33 cellular contexts compared by ENCODE assay signal in the genomic region with DNA sequence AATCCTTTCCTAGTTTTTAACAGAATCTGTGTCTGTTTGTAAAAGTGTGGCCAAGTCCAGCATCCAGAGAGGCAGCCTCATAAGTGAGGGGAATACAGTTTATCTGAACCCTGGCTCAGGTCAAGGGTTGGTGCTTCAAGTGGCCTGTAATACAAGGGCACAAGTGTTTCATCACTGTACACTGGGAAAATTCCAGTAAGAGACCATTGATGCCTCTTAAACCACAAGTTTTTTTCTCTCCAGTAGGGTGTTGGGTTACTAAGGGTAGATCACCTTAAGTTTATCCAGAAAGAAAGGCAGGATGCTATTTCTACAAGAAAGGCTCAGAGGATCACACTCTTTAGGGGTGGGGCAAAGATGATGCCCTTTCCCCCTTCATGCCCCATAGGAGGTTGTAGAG.
"Had no signal": no experiment of that assay in that cellular context is flagged by ENCODE, and none has a peak within 500 bp of the region (broad histone marks: within the 10 kb centered on the region; RNA-seq: fewer than 3 reads in every experiment).

No MANE protein-coding gene starts in this region.

- H3K9me3 ChIP-seq: adrenal gland, body of pancreas, breast epithelium had no signal

- H3K27me3 Mint-ChIP-seq: activated B cell treated with CpG ODN at 0.5 μM for 24 hours; activated CD4-positive, alpha-beta memory T cell treated with anti-CD3 and anti-CD28 coated beads for 36 hours; activated CD4-positive, alpha-beta T cell treated with anti-CD3 and anti-CD28 coated beads, Interleukin-2, amount 10 ng/mL, durations not matched to agents 24 days and 14 days; activated CD8-positive, alpha-beta T cell treated with anti-CD3 and anti-CD28 coated beads for 36 hours; activated naive CD8-positive, alpha-beta T cell treated with anti-CD3 and anti-CD28 coated beads for 36 hours; activated T-helper 17 cell treated with anti-CD3 and anti-CD28 coated beads, Interleukin-2, amount 50 U/mL, for 72 hours had no signal

- H3K36me3 ChIP-seq: adrenal gland, brain microvascular endothelial cell, breast epithelium had no signal

- H3K4me3 ChIP-seq: adrenal gland, body of pancreas, breast epithelium had no signal

- DNase-seq: activated B cell treated with CpG ODN at 0.5 μM for 24 hours; activated CD4-positive, alpha-beta memory T cell treated with anti-CD3 and anti-CD28 coated beads for 36 hours; activated CD4-positive, alpha-beta T cell treated with anti-CD3 and anti-CD28 coated beads for 4 hours; activated CD4-positive, alpha-beta T cell treated with anti-CD3 and anti-CD28 coated beads, Interleukin-2, amount 10 ng/mL, durations not matched to agents 24 days and 14 days; activated CD4-positive, alpha-beta T cell treated with anti-CD3 and anti-CD28 coated beads, Interleukin-2, amount 50 U/mL, for 1 hour; activated CD4-positive, alpha-beta T cell treated with anti-CD3 and anti-CD28 coated beads, Interleukin-2, amount 50 U/mL, for 4 hours; activated CD4-positive, CD25-positive, alpha-beta regulatory T cell treated with anti-CD3 and anti-CD28 coated beads, Interleukin-2, amount 50 U/mL, for 72 hours; activated CD8-positive, alpha-beta memory T cell treated with anti-CD3 and anti-CD28 coated beads, Interleukin-2, amount 50 U/mL, for 4 hours; activated CD8-positive, alpha-beta T cell treated with anti-CD3 and anti-CD28 coated beads for 36 hours; activated effector memory CD4-positive, alpha-beta T cell treated with anti-CD3 and anti-CD28 coated beads, Interleukin-2, amount 50 U/mL, for 16 hours; activated gamma-delta T cell treated with Interleukin-2 at 50 U/mL for 16 hours; activated naive CD4-positive, alpha-beta T cell; activated naive CD4-positive, alpha-beta T cell treated with anti-CD3 and anti-CD28 coated beads for 36 hours; activated naive CD4-positive, alpha-beta T cell treated with anti-CD3 and anti-CD28 coated beads, Interleukin-2, amount 50 U/mL, for 16 hours; activated naive CD8-positive, alpha-beta T cell treated with anti-CD3 and anti-CD28 coated beads for 36 hours; activated T-cell treated with anti-CD3 and anti-CD28 coated beads for 4 hours; activated T-cell treated with anti-CD3 and anti-CD28 coated beads, Interleukin-2, amount 50 U/mL, for 1 hour; activated T-cell treated with anti-CD3 and anti-CD28 coated beads, Interleukin-2, amount 50 U/mL, for 4 hours; activated T-cell treated with anti-CD3 and anti-CD28 coated beads, Interleukin-2, amount 50 U/mL, for 72 hours; adrenal gland; amniotic stem cell; aorta; body of pancreas; brain microvascular endothelial cell; central memory CD4-positive, alpha-beta T cell; T-helper 2 cell; T-helper 9 cell had no signal

- H3K4me1 ChIP-seq: adrenal gland, body of pancreas, breast epithelium had no signal

- ATAC-seq: activated CD8-positive, alpha-beta T cell treated with anti-CD3 and anti-CD28 coated beads for 36 hours; activated naive CD4-positive, alpha-beta T cell treated with anti-CD3 and anti-CD28 coated beads, Interleukin-2, amount 50 U/mL, for 72 hours; activated T-cell treated with anti-CD3 and anti-CD28 coated beads, Interleukin-2, amount 50 U/mL, for 4 hours; activated T-cell treated with anti-CD3 and anti-CD28 coated beads, Interleukin-2, amount 50 U/mL, for 72 hours; activated T-helper 17 cell treated with anti-CD3 and anti-CD28 coated beads, Interleukin-2, amount 50 U/mL, for 72 hours; body of pancreas had no signal

- H3K27ac Mint-ChIP-seq: activated B cell treated with CpG ODN at 0.5 μM for 24 hours; activated CD4-positive, alpha-beta memory T cell treated with anti-CD3 and anti-CD28 coated beads for 36 hours; activated CD4-positive, alpha-beta T cell treated with anti-CD3 and anti-CD28 coated beads, Interleukin-2, amount 10 ng/mL, durations not matched to agents 24 days and 14 days; activated CD8-positive, alpha-beta T cell treated with anti-CD3 and anti-CD28 coated beads for 36 hours; activated naive CD4-positive, alpha-beta T cell treated with anti-CD3 and anti-CD28 coated beads for 36 hours; activated naive CD4-positive, alpha-beta T cell treated with anti-CD3 and anti-CD28 coated beads, Interleukin-2, amount 50 U/mL, for 72 hours; activated naive CD8-positive, alpha-beta T cell treated with anti-CD3 and anti-CD28 coated beads for 36 hours; activated T-cell treated with anti-CD3 and anti-CD28 coated beads, Interleukin-2, amount 50 U/mL, for 72 hours; activated T-helper 1 cell treated with anti-CD3 and anti-CD28 coated beads, Interleukin-12 subunit alpha, Interleukin-12 subunit beta, Interleukin-2, Interleukin-4 antibody, amounts not matched to agents 30 ng/mL and 10 ng/mL and 1 ng/mL, durations not matched to agents 14 hours and 24 hours and 36 hours; activated T-helper 17 cell treated with anti-CD3 and anti-CD28 coated beads, Interleukin-2, amount 50 U/mL, for 72 hours; T-helper 1 cell treated with Interleukin-12 subunit alpha and Interleukin-12 subunit beta and Interleukin-4 antibody, amounts not matched to agents 30 μg/mL and 1 μg/mL, for 36 hours; T-helper 2 cell treated with Interferon-gamma antibody and Interleukin-4, amounts not matched to agents 5 μg/mL and 100 μg/mL, for 36 hours had no signal

- H3K27me3 ChIP-seq: adrenal gland, body of pancreas, brain microvascular endothelial cell, breast epithelium had no signal

- H3K27ac ChIP-seq: adrenal gland, body of pancreas, brain microvascular endothelial cell, breast epithelium had no signal

- H3K4me3 Mint-ChIP-seq: activated B cell treated with CpG ODN at 0.5 μM for 24 hours; activated CD4-positive, alpha-beta memory T cell treated with anti-CD3 and anti-CD28 coated beads for 36 hours; activated CD4-positive, alpha-beta T cell treated with anti-CD3 and anti-CD28 coated beads, Interleukin-2, amount 10 ng/mL, durations not matched to agents 24 days and 14 days; activated CD8-positive, alpha-beta T cell treated with anti-CD3 and anti-CD28 coated beads for 36 hours; activated naive CD4-positive, alpha-beta T cell treated with anti-CD3 and anti-CD28 coated beads for 36 hours; activated naive CD8-positive, alpha-beta T cell treated with anti-CD3 and anti-CD28 coated beads for 36 hours; activated T-cell treated with anti-CD3 and anti-CD28 coated beads, Interleukin-2, amount 50 U/mL, for 4 hours; activated T-cell treated with anti-CD3 and anti-CD28 coated beads, Interleukin-2, amount 50 U/mL, for 72 hours; activated T-helper 1 cell treated with anti-CD3 and anti-CD28 coated beads, Interleukin-12 subunit alpha, Interleukin-12 subunit beta, Interleukin-2, Interleukin-4 antibody, amounts not matched to agents 30 ng/mL and 10 ng/mL and 1 ng/mL, durations not matched to agents 14 hours and 24 hours and 36 hours; activated T-helper 17 cell treated with anti-CD3 and anti-CD28 coated beads, Interleukin-2, amount 50 U/mL, for 72 hours; T-helper 1 cell treated with Interleukin-12 subunit alpha and Interleukin-12 subunit beta and Interleukin-4 antibody, amounts not matched to agents 30 μg/mL and 1 μg/mL, for 36 hours; T-helper 2 cell treated with Interferon-gamma antibody and Interleukin-4, amounts not matched to agents 5 μg/mL and 100 μg/mL, for 36 hours had no signal

- H3K9me3 Mint-ChIP-seq: activated B cell treated with CpG ODN at 0.5 μM for 24 hours; activated CD4-positive, alpha-beta memory T cell treated with anti-CD3 and anti-CD28 coated beads for 36 hours; activated naive CD4-positive, alpha-beta T cell treated with anti-CD3 and anti-CD28 coated beads for 36 hours; activated naive CD8-positive, alpha-beta T cell treated with anti-CD3 and anti-CD28 coated beads for 36 hours; activated T-cell treated with anti-CD3 and anti-CD28 coated beads, Interleukin-2, amount 50 U/mL, for 4 hours; activated T-helper 1 cell treated with anti-CD3 and anti-CD28 coated beads, Interleukin-12 subunit alpha, Interleukin-12 subunit beta, Interleukin-2, Interleukin-4 antibody, amounts not matched to agents 30 ng/mL and 10 ng/mL and 1 ng/mL, durations not matched to agents 14 hours and 24 hours and 36 hours; T-helper 1 cell treated with Interleukin-12 subunit alpha and Interleukin-12 subunit beta and Interleukin-4 antibody, amounts not matched to agents 30 μg/mL and 1 μg/mL, for 36 hours; T-helper 2 cell treated with Interferon-gamma antibody and Interleukin-4, amounts not matched to agents 5 μg/mL and 100 μg/mL, for 36 hours had no signal
